8 cellular contexts compared by ENCODE assay signal in genomic region chr9:136410500-136411287, GRCh38. TPM values are rescaled to one million over a fixed set of nuclear protein-coding genes. Genes with fewer than 3 reads are reported as not detected.
DNase-seq lines count a peak whose midpoint lies in the region; ATAC-seq and TF ChIP-seq lines count a peak whose summit lies in the region.

Gene ENTR1 (minus strand): TSS chr9:136410614. CDS start chr9:136410397, 217 bp downstream.
Gene PMPCA (plus strand): TSS chr9:136410658. CDS start chr9:136410669, 11 bp downstream.

- peaks cover 9% of the 10 kb centered on the region for H3K36me3 ChIP-seq in Caco-2 (ENCODE audit: control insufficient read depth, insufficient read depth, low read length)

- H3K4me1 ChIP-seq in Caco-2 = peaks cover 12% of the 10 kb centered on the region

- TF ChIP-seq CTCF in Caco-2 (IDR thresholded peaks at IDR 0.05; ENCODE audit: insufficient read depth in 1 of 2, low read depth in 1 of 2, low read length in 1 of 2, severe bottlenecking in 1 of 2, unreplicated experiment in 1 of 2) = no peak
- no peak for TF ChIP-seq CTCF in epithelial cell of esophagus (IDR thresholded peaks at IDR 0.05; ENCODE audit: insufficient read depth, low read depth, low read length, missing control alignments)

- peaks cover 16% of the 10 kb centered on the region for H3K4me1 Mint-ChIP-seq in Caco-2 (ENCODE audit: low read depth, unreplicated experiment)

- peak; percentile 77 for ATAC-seq in GM21447 (IDR thresholded peaks at IDR 0.05; ENCODE audit: unreplicated experiment)

- H3K27me3 ChIP-seq in Caco-2 (replicated peaks; ENCODE audit: control insufficient read depth, insufficient read depth, low read length) = no peaks in the 10 kb centered on the region

- peak; percentile 92 to 94 for DNase-seq in Caco-2
- peak; percentile 99 for DNase-seq in HuH-7 (ENCODE audit: low spot score)
- peak; percentile 5 for DNase-seq in OCI-M2 (lab: John Stamatoyannopoulos, UW; ENCODE audit: unreplicated experiment)
- DNase-seq in activated T-cell treated with anti-CD3 and anti-CD28 coated beads for 24 hours (ENCODE audit: low read depth) = peak; percentile 95
- peak; percentile 93 for DNase-seq in epithelial cell of esophagus (ENCODE audit: low read depth)
- peak; percentile 91 for DNase-seq in middle frontal gyrus (ENCODE audit: extremely low spot score, low spot score)
- DNase-seq in stimulated activated CD8-positive, alpha-beta memory T cell treated with anti-CD3 and anti-CD28 coated beads, Interleukin-15, amount 100 ng/mL, for 48 hours (ENCODE audit: low read depth in 2 of 2) = peak; percentile 90 to 91

- H3K9me3 ChIP-seq in Caco-2 = no peaks in the 10 kb centered on the region

- POLR2A ChIA-PET in Caco-2 (lab: Charles Lee) = interaction anchor here (1.3 kb wide), 1 partner anchor 10 kb away, joined by 4 read pairs; no protein-coding TSS in a partner anchor

- no peaks in the 10 kb centered on the region for H3K9me3 Mint-ChIP-seq in Caco-2 (ENCODE audit: unreplicated experiment)

- peaks cover 79% of the 10 kb centered on the region for H3K36me3 Mint-ChIP-seq in Caco-2 (ENCODE audit: insufficient read depth, unreplicated experiment)

- CTCF ChIA-PET in Caco-2 (lab: Charles Lee) = interaction anchor here (1.2 kb wide), 2 partner anchors 48 to 57 kb away, joined by 3 to 5 read pairs; no protein-coding TSS in a partner anchor

- H3K4me3 ChIP-seq in Caco-2 (ENCODE audit: low read depth, low read length) = peak within 1 kb of the TSS; percentile 81
- peak within 1 kb of the TSS; percentile 96 for H3K4me3 ChIP-seq in epithelial cell of esophagus (ENCODE audit: low read length)

- peak within 1 kb of the TSS; percentile 76 for H3K4me3 Mint-ChIP-seq in Caco-2 (ENCODE audit: unreplicated experiment)

- intact Hi-C loops in Caco-2 (cut with micrococcal nuclease; ENCODE audit: unreplicated experiment) = no loop called here

- H3K27ac Mint-ChIP-seq in Caco-2 (ENCODE audit: unreplicated experiment) = peak within 1 kb of the TSS; percentile 85

- H3K27me3 Mint-ChIP-seq in Caco-2 (ENCODE audit: insufficient read depth, unreplicated experiment) = no peaks in the 10 kb centered on the region

- no TSS peak for BruUV-seq in Caco-2 (replicated peaks; lab: Mats Ljungman, UMichigan)

RNA-seq across cellular contexts. Expression of gene ENTR1, which starts in this region (rescaled TPM):
- total RNA-seq in Caco-2 (2022) = 85.2 and 92.6 TPM in 2 replicates

RNA-seq across cellular contexts. Expression of gene PMPCA, which starts in this region (rescaled TPM):
- total RNA-seq in Caco-2 (2022) = 89.9 and 91.5 TPM in 2 replicates

Comparison
In these comparisons a context has a peak if more than half of its experiments do, and no peak if none do; other contexts are left out.
1. Peak in every context shown above with its lines: DNase-seq, ATAC-seq and H3K4me3 ChIP-seq.
2. DNase-seq: peak in every context shown above with its lines; median percentile 99 in HuH-7; 95 in activated T-cell treated with anti-CD3 and anti-CD28 coated beads for 24 hours; 93 in Caco-2; 93 in epithelial cell of esophagus; 91 in middle frontal gyrus; 90 in stimulated activated CD8-positive, alpha-beta memory T cell treated with anti-CD3 and anti-CD28 coated beads, Interleukin-15, amount 100 ng/mL, for 48 hours; 5 in OCI-M2.